In the genomic region with DNA sequence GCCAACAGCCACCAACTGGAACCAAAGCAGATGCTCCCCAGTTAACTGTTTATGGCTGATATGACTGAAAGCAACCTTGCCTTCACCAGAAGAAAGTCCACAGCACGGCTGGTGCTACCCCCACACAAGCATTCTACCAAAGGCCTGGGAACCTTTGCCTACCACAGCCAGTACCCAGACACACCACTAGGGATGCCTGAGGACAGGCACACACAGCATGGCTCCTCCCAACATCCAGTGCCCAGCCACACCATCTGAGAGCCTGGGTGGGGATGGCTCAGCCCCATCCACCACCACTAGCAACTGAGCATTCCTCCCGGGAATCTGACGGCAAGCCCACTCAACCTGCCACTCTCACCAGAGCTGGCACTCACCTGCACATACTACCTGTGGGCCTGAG, we compare ENCODE assay signal across 3 cellular contexts.
TF ChIP-seq lines count a peak whose summit lies in the region.

No MANE protein-coding gene starts in this region.

TF ChIP-seq in SK-N-SH, 30 proteins besides CTCF, POLR2A, EP300 and RAD21:
- TF ChIP-seq MXI1 (IDR thresholded peaks at IDR 0.05; ENCODE audit: low read depth, low read length), result no peak
- TF ChIP-seq, protein P1, sequence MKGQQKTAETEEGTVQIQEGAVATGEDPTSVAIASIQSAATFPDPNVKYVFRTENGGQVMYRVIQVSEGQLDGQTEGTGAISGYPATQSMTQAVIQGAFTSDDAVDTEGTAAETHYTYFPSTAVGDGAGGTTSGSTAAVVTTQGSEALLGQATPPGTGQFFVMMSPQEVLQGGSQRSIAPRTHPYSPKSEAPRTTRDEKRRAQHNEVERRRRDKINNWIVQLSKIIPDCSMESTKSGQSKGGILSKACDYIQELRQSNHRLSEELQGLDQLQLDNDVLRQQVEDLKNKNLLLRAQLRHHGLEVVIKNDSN (IDR thresholded peaks at IDR 0.05; ENCODE audit: borderline replicate concordance, low read depth), result no peak
- no peak for TF ChIP-seq FOSL2 (IDR thresholded peaks at IDR 0.05; ENCODE audit: borderline replicate concordance, low read depth)
- TF ChIP-seq TEAD4 (IDR thresholded peaks at IDR 0.05; ENCODE audit: borderline replicate concordance, insufficient read depth), result no peak
- no peak for TF ChIP-seq GATA2 (CRISPR knock-in tag; IDR thresholded peaks at IDR 0.05)
- TF ChIP-seq, protein P2, sequence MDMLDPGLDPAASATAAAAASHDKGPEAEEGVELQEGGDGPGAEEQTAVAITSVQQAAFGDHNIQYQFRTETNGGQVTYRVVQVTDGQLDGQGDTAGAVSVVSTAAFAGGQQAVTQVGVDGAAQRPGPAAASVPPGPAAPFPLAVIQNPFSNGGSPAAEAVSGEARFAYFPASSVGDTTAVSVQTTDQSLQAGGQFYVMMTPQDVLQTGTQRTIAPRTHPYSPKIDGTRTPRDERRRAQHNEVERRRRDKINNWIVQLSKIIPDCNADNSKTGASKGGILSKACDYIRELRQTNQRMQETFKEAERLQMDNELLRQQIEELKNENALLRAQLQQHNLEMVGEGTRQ (IDR thresholded peaks at IDR 0.05; ENCODE audit: borderline replicate concordance, low read depth, low read length), result no peak
- TF ChIP-seq YY1 (IDR thresholded peaks at IDR 0.05; ENCODE audit: low read depth), result no peak
- TF ChIP-seq ELF1 (IDR thresholded peaks at IDR 0.05), result no peak
- TF ChIP-seq NFIC (IDR thresholded peaks at IDR 0.05; ENCODE audit: borderline replicate concordance), result no peak
- no peak for TF ChIP-seq FOXJ3 (CRISPR knock-in tag; IDR thresholded peaks at IDR 0.05)
- TF ChIP-seq EZH2phosphoT487 (IDR thresholded peaks at IDR 0.05; ENCODE audit: borderline replicate concordance, low read depth), result no peak
- no peak for TF ChIP-seq TCF12 (IDR thresholded peaks at IDR 0.05)
- no peak for TF ChIP-seq NRF1 (IDR thresholded peaks at IDR 0.05; ENCODE audit: low read depth, low read length)
- no peak for TF ChIP-seq TAF1 (IDR thresholded peaks at IDR 0.05; ENCODE audit: borderline replicate concordance, low read depth, low read length)

TF ChIP-seq in SK-N-SH treated with all-trans-retinoic acid at 6 μM for 48 hours, 23 proteins besides CTCF, POLR2A, EP300 and RAD21 (continued from another document):
- TF ChIP-seq, protein P3, sequence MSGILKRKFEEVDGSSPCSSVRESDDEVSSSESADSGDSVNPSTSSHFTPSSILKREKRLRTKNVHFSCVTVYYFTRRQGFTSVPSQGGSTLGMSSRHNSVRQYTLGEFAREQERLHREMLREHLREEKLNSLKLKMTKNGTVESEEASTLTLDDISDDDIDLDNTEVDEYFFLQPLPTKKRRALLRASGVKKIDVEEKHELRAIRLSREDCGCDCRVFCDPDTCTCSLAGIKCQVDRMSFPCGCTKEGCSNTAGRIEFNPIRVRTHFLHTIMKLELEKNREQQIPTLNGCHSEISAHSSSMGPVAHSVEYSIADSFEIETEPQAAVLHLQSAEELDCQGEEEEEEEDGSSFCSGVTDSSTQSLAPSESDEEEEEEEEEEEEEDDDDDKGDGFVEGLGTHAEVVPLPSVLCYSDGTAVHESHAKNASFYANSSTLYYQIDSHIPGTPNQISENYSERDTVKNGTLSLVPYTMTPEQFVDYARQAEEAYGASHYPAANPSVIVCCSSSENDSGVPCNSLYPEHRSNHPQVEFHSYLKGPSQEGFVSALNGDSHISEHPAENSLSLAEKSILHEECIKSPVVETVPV (CRISPR knock-in tag; IDR thresholded peaks at IDR 0.05), result no peak
- TF ChIP-seq TCF4 (CRISPR knock-in tag; IDR thresholded peaks at IDR 0.05; ENCODE audit: borderline replicate concordance), result no peak
- TF ChIP-seq BACH2 (CRISPR knock-in tag; IDR thresholded peaks at IDR 0.05; ENCODE audit: borderline replicate concordance), result no peak
- TF ChIP-seq ARNTL (CRISPR knock-in tag; IDR thresholded peaks at IDR 0.05; ENCODE audit: borderline replicate concordance, low read depth), result no peak
- TF ChIP-seq, protein P4, sequence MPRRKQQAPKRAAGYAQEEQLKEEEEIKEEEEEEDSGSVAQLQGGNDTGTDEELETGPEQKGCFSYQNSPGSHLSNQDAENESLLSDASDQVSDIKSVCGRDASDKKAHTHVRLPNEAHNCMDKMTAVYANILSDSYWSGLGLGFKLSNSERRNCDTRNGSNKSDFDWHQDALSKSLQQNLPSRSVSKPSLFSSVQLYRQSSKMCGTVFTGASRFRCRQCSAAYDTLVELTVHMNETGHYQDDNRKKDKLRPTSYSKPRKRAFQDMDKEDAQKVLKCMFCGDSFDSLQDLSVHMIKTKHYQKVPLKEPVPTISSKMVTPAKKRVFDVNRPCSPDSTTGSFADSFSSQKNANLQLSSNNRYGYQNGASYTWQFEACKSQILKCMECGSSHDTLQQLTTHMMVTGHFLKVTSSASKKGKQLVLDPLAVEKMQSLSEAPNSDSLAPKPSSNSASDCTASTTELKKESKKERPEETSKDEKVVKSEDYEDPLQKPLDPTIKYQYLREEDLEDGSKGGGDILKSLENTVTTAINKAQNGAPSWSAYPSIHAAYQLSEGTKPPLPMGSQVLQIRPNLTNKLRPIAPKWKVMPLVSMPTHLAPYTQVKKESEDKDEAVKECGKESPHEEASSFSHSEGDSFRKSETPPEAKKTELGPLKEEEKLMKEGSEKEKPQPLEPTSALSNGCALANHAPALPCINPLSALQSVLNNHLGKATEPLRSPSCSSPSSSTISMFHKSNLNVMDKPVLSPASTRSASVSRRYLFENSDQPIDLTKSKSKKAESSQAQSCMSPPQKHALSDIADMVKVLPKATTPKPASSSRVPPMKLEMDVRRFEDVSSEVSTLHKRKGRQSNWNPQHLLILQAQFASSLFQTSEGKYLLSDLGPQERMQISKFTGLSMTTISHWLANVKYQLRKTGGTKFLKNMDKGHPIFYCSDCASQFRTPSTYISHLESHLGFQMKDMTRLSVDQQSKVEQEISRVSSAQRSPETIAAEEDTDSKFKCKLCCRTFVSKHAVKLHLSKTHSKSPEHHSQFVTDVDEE (CRISPR knock-in tag; IDR thresholded peaks at IDR 0.05), result no peak
- no peak for TF ChIP-seq RARB (CRISPR knock-in tag; IDR thresholded peaks at IDR 0.05)
- no peak for TF ChIP-seq ZNF70 (CRISPR knock-in tag; IDR thresholded peaks at IDR 0.05)
- TF ChIP-seq GLIS3 (CRISPR knock-in tag; IDR thresholded peaks at IDR 0.05), result no peak
- TF ChIP-seq, protein P5, sequence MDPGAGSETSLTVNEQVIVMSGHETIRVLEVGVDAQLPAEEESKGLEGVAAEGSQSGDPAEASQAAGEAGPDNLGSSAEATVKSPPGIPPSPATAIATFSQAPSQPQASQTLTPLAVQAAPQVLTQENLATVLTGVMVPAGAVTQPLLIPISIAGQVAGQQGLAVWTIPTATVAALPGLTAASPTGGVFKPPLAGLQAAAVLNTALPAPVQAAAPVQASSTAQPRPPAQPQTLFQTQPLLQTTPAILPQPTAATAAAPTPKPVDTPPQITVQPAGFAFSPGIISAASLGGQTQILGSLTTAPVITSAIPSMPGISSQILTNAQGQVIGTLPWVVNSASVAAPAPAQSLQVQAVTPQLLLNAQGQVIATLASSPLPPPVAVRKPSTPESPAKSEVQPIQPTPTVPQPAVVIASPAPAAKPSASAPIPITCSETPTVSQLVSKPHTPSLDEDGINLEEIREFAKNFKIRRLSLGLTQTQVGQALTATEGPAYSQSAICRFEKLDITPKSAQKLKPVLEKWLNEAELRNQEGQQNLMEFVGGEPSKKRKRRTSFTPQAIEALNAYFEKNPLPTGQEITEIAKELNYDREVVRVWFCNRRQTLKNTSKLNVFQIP (CRISPR knock-in tag; IDR thresholded peaks at IDR 0.05; ENCODE audit: borderline replicate concordance, low read depth), result no peak
- no peak for TF ChIP-seq ZC3H10 (CRISPR knock-in tag; IDR thresholded peaks at IDR 0.05)
- no peak for TF ChIP-seq PPARA (CRISPR knock-in tag; IDR thresholded peaks at IDR 0.05; ENCODE audit: borderline replicate concordance)
- TF ChIP-seq, protein P6, sequence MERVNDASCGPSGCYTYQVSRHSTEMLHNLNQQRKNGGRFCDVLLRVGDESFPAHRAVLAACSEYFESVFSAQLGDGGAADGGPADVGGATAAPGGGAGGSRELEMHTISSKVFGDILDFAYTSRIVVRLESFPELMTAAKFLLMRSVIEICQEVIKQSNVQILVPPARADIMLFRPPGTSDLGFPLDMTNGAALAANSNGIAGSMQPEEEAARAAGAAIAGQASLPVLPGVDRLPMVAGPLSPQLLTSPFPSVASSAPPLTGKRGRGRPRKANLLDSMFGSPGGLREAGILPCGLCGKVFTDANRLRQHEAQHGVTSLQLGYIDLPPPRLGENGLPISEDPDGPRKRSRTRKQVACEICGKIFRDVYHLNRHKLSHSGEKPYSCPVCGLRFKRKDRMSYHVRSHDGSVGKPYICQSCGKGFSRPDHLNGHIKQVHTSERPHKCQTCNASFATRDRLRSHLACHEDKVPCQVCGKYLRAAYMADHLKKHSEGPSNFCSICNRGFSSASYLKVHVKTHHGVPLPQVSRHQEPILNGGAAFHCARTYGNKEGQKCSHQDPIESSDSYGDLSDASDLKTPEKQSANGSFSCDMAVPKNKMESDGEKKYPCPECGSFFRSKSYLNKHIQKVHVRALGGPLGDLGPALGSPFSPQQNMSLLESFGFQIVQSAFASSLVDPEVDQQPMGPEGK (CRISPR knock-in tag; IDR thresholded peaks at IDR 0.05; ENCODE audit: borderline replicate concordance), result no peak
- TF ChIP-seq ZFP3 (CRISPR knock-in tag; IDR thresholded peaks at IDR 0.05), result no peak
- no peak for TF ChIP-seq ZFP30 (CRISPR knock-in tag; IDR thresholded peaks at IDR 0.05)
- TF ChIP-seq ZNF565 (CRISPR knock-in tag; conservative IDR thresholded peaks at IDR 0.05; ENCODE audit: low read depth), result no peak

TF ChIP-seq in H1, 55 proteins besides CTCF, POLR2A, EP300 and RAD21:
- TF ChIP-seq BRCA1 (IDR thresholded peaks at IDR 0.05; ENCODE audit: low read depth, low read length) (no peak), RBBP5 (IDR thresholded peaks at IDR 0.05; ENCODE audit: borderline replicate concordance, low read depth, low read length) (no peak), SIX5 (IDR thresholded peaks at IDR 0.05; ENCODE audit: low read depth, low read length) (no peak), JUND (IDR thresholded peaks at IDR 0.05; ENCODE audit: low read length) (no peak), PHF8 (conservative IDR thresholded peaks at IDR 0.05; ENCODE audit: low read depth, low read length) (no peak), GABPA (IDR thresholded peaks at IDR 0.05; ENCODE audit: borderline replicate concordance, insufficient read depth, low read length) (no peak), ASH2L (IDR thresholded peaks at IDR 0.05; ENCODE audit: low read length) (no peak), CEBPB (IDR thresholded peaks at IDR 0.05; ENCODE audit: low read depth, low read length) (no peak), SP4 (IDR thresholded peaks at IDR 0.05; ENCODE audit: low read length) (no peak), CTBP2 (IDR thresholded peaks at IDR 0.05; ENCODE audit: borderline replicate concordance, insufficient read depth, insufficient read length, low read length) (no peak), HDAC6 (IDR thresholded peaks at IDR 0.05; ENCODE audit: low read depth, low read length) (no peak), TCF12 (IDR thresholded peaks at IDR 0.05; ENCODE audit: low read depth, low read length) (no peak), RFX5 (IDR thresholded peaks at IDR 0.05; ENCODE audit: borderline replicate concordance, low read depth, low read length) (no peak), JUN (IDR thresholded peaks at IDR 0.05; ENCODE audit: low read depth, low read length) (no peak), SP2 (IDR thresholded peaks at IDR 0.05; ENCODE audit: low read length) (no peak), YY1 (IDR thresholded peaks at IDR 0.05; ENCODE audit: low read depth, low read length) (no peak), SAP30 (IDR thresholded peaks at IDR 0.05; ENCODE audit: insufficient read depth, insufficient replicate concordance, low read length) (no peak)
- TF ChIP-seq, protein P7, sequence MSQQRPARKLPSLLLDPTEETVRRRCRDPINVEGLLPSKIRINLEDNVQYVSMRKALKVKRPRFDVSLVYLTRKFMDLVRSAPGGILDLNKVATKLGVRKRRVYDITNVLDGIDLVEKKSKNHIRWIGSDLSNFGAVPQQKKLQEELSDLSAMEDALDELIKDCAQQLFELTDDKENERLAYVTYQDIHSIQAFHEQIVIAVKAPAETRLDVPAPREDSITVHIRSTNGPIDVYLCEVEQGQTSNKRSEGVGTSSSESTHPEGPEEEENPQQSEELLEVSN (IDR thresholded peaks at IDR 0.05), result no peak
- TF ChIP-seq, protein P8, sequence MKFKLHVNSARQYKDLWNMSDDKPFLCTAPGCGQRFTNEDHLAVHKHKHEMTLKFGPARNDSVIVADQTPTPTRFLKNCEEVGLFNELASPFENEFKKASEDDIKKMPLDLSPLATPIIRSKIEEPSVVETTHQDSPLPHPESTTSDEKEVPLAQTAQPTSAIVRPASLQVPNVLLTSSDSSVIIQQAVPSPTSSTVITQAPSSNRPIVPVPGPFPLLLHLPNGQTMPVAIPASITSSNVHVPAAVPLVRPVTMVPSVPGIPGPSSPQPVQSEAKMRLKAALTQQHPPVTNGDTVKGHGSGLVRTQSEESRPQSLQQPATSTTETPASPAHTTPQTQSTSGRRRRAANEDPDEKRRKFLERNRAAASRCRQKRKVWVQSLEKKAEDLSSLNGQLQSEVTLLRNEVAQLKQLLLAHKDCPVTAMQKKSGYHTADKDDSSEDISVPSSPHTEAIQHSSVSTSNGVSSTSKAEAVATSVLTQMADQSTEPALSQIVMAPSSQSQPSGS (IDR thresholded peaks at IDR 0.05; ENCODE audit: low read length), result no peak
